8 cellular contexts compared by ENCODE assay signal in genomic region chr1:41516168-41516961, GRCh38. TPM values are rescaled to one million over a fixed set of nuclear protein-coding genes. Genes with fewer than 3 reads are reported as not detected.
DNase-seq lines count a peak whose midpoint lies in the region; ATAC-seq and TF ChIP-seq lines count a peak whose summit lies in the region.

No MANE protein-coding gene starts in this region.

- ATAC-seq in GM19372 (IDR thresholded peaks at IDR 0.05; ENCODE audit: low read depth, unreplicated experiment), result peak; percentile 73
- peak; percentile 96 for ATAC-seq in activated T-helper 17 cell treated with anti-CD3 and anti-CD28 coated beads, Interleukin-2, amount 50 U/mL, for 72 hours (replicated peaks)

- peak overlapping the region in 2 of 3 donors; percentile 31 to 57 for H3K27ac Mint-ChIP-seq in IgD-negative memory B cell
- no peak overlapping the region for H3K27ac Mint-ChIP-seq in activated T-helper 17 cell treated with anti-CD3 and anti-CD28 coated beads, Interleukin-2, amount 50 U/mL, for 72 hours
- H3K27ac Mint-ChIP-seq in nephron, result no peak overlapping the region

- H3K4me3 ChIP-seq in BE2C (ENCODE audit: low read depth, low read length) (peak overlapping the region; percentile 63), fibroblast of the aortic adventitia (ENCODE audit: low read depth, low read length) (peak overlapping the region; percentile 57)

- H3K36me3 Mint-ChIP-seq in IgD-negative memory B cell, result no peaks in the 10 kb centered on the region
- peaks cover 77% of the 10 kb centered on the region for H3K36me3 Mint-ChIP-seq in activated T-helper 17 cell treated with anti-CD3 and anti-CD28 coated beads, Interleukin-2, amount 50 U/mL, for 72 hours (ENCODE audit: low read depth)
- H3K36me3 Mint-ChIP-seq in nephron (ENCODE audit: low read depth), result no peaks in the 10 kb centered on the region

- H3K4me1 Mint-ChIP-seq in IgD-negative memory B cell (peaks cover 8 to 19% (median 17%) of the 10 kb centered on the region in 3 donors), nephron (peaks cover 25% of the 10 kb centered on the region)
- no peaks in the 10 kb centered on the region for H3K4me1 Mint-ChIP-seq in activated T-helper 17 cell treated with anti-CD3 and anti-CD28 coated beads, Interleukin-2, amount 50 U/mL, for 72 hours

- TF ChIP-seq CTCF in BE2C (IDR thresholded peaks at IDR 0.05; ENCODE audit: low read depth, low read length) (peak; percentile 69), fibroblast of the aortic adventitia (IDR thresholded peaks at IDR 0.05; ENCODE audit: insufficient read depth, low read length) (peak; percentile 83), nephron (IDR thresholded peaks at IDR 0.05; ENCODE audit: unreplicated experiment in 3 of 3) (peak; percentile 94)

- peak overlapping the region; percentile 53 to 87 (median 79) for H3K4me3 Mint-ChIP-seq in IgD-negative memory B cell
- peak overlapping the region; percentile 13 for H3K4me3 Mint-ChIP-seq in activated T-helper 17 cell treated with anti-CD3 and anti-CD28 coated beads, Interleukin-2, amount 50 U/mL, for 72 hours
- H3K4me3 Mint-ChIP-seq in nephron, result peak overlapping the region; percentile 76 to 80 (median 76)

- DNase-seq in BE2C (peak; percentile 83), fibroblast of the aortic adventitia (ENCODE audit: low read depth) (peak; percentile 86)
- DNase-seq in stimulated activated naive CD4-positive, alpha-beta T cell (lab: John Stamatoyannopoulos, UW), result peak in 5 of 6 experiments; percentile 7 to 50 (median 27)

- no peaks in the 10 kb centered on the region for H3K27me3 ChIP-seq in BE2C

- no peaks in the 10 kb centered on the region for H3K9me3 Mint-ChIP-seq in IgD-negative memory B cell
- no peaks in the 10 kb centered on the region for H3K9me3 Mint-ChIP-seq in activated T-helper 17 cell treated with anti-CD3 and anti-CD28 coated beads, Interleukin-2, amount 50 U/mL, for 72 hours
- no peaks in the 10 kb centered on the region for H3K9me3 Mint-ChIP-seq in nephron

- peaks cover 3% of the 10 kb centered on the region; the same call in 1 of the 2 replicates for H3K4me1 ChIP-seq in BE2C

- no peaks in the 10 kb centered on the region for H3K27me3 Mint-ChIP-seq in IgD-negative memory B cell
- H3K27me3 Mint-ChIP-seq in activated T-helper 17 cell treated with anti-CD3 and anti-CD28 coated beads, Interleukin-2, amount 50 U/mL, for 72 hours, result no peaks in the 10 kb centered on the region
- peaks cover 19% of the 10 kb centered on the region for H3K27me3 Mint-ChIP-seq in nephron (ENCODE audit: low read depth)

- no peaks in the 10 kb centered on the region for H3K36me3 ChIP-seq in BE2C

- no peaks in the 10 kb centered on the region for H3K9me3 ChIP-seq in BE2C

TF ChIP-seq in PFSK-1, 5 proteins besides CTCF, POLR2A, EP300 and RAD21:
- TF ChIP-seq REST (IDR thresholded peaks at IDR 0.05; ENCODE audit: insufficient read depth in 1 of 2, low read depth in 2 of 2, low read length in 2 of 2) (peak; percentile 75 to 87), FOXP2 (optimal IDR thresholded peaks at IDR 0.05; ENCODE audit: borderline replicate concordance, extremely low read depth, extremely low read length, insufficient read depth) (peak; percentile 64), SIN3A (IDR thresholded peaks at IDR 0.05; ENCODE audit: borderline replicate concordance, insufficient read depth, low read length) (no peak), POLR2AphosphoS5 (IDR thresholded peaks at IDR 0.05; ENCODE audit: low read depth, low read length) (no peak), TAF1 (IDR thresholded peaks at IDR 0.05; ENCODE audit: borderline replicate concordance, insufficient read depth, low read length) (no peak)

RNA-seq across cellular contexts. Expression of gene EDN2, which starts 31.9 kb away (rescaled TPM):
- polyA plus RNA-seq in BE2C (2012; ENCODE audit: insufficient read depth, insufficient read length, low read depth), result not detected
- polyA plus RNA-seq in IgD-negative memory B cell, result not detected
- 0.67 TPM for polyA plus RNA-seq in PFSK-1 (2012; ENCODE audit: insufficient read length, low read depth)
- total RNA-seq in activated T-helper 17 cell treated with anti-CD3 and anti-CD28 coated beads, Interleukin-2, amount 50 U/mL, for 72 hours, result not detected
- total RNA-seq in fibroblast of the aortic adventitia (ENCODE audit: low replicate concordance), result not detected in 2 replicates

Comparison
In these comparisons a context has a peak if more than half of its experiments do, and no peak if none do; other contexts are left out.
1. Peak in every context shown above with its lines: DNase-seq, ATAC-seq and H3K4me3 ChIP-seq.
2. DNase-seq: peak in every context shown above with its lines; median percentile 86 in fibroblast of the aortic adventitia; 83 in BE2C; 27 in stimulated activated naive CD4-positive, alpha-beta T cell.
3. H3K27ac Mint-ChIP-seq: peak in IgD-negative memory B cell (2 of 3); none in activated T-helper 17 cell treated with anti-CD3 and anti-CD28 coated beads, Interleukin-2, amount 50 U/mL, for 72 hours (single experiment) and nephron (0 of 3).
4. H3K4me3 Mint-ChIP-seq: peak in every context shown above with its lines; median percentile 79 in IgD-negative memory B cell; 76 in nephron; 13 in activated T-helper 17 cell treated with anti-CD3 and anti-CD28 coated beads, Interleukin-2, amount 50 U/mL, for 72 hours.